Comparison of ENCODE assay signal across 8 cellular contexts in the genomic region with DNA sequence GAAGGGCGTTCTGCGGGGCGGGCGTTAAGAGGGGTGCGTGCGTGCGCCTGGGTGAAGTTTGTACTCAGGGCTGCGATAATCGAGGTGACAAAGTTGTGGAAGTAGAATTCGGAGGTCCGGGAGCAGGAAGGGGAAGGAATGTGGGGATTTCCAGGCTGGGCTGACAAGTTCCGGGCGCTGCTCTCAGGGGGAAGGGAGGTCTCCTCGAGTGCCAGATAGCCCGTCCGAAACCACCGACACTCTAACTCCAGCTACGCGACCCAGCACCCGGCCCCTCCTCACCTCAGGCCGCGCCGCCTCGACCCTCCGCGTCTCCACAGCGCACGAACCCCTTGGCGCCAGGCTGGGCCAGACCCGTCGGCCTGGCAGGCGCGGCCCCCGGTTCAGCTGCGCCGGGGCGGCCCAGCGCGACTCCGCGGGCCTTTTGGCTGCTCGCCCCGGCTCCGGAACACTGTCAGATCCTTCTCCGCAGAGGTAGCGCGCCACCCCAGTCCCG. TPM values are rescaled to one million over a fixed set of nuclear protein-coding genes. Genes with fewer than 3 reads are reported as not detected.
DNase-seq lines count a peak whose midpoint lies in the region.

A gene (minus strand): TSS at position 462 of the 496 bp plus-strand sequence. CDS start 18,685 bp downstream, outside the sequence.

- DNase-seq in NCI-H524 (lab: John Stamatoyannopoulos, UW) (peak; percentile 48 to 72), NCI-H524 treated with DMSO at 0.1 percent for 48 hours (lab: John Stamatoyannopoulos, UW) (no peak), H4 (ENCODE audit: low spot score) (peak; percentile 63), LoVo (ENCODE audit: low spot score) (peak; percentile 54), germinal center (ENCODE audit: low spot score) (peak; percentile 24), occipital lobe (lab: John Stamatoyannopoulos, UW) (no peak), DMS153 (lab: John Stamatoyannopoulos, UW) (no peak)
- peak; percentile 50 for DNase-seq in activated naive CD4-positive, alpha-beta T cell treated with Interleukin-2 at 50 U/mL for 16 hours

RNA-seq across cellular contexts. Expression of the gene that starts here (rescaled TPM):
- 108 and 183 TPM in 2 replicates for total RNA-seq in H4 (2014; rRNA removed; shearing (Covaris generic))
- total RNA-seq in occipital lobe, result 32.0 TPM

Comparison
In these comparisons a context has a peak if more than half of its experiments do, and no peak if none do; other contexts are left out.
1. DNase-seq: peak in NCI-H524 (2 of 2), H4 (single experiment), LoVo (single experiment), activated naive CD4-positive, alpha-beta T cell treated with Interleukin-2 at 50 U/mL for 16 hours (single experiment) and germinal center (single experiment); none in NCI-H524 treated with DMSO at 0.1 percent for 48 hours (single experiment), occipital lobe (single experiment) and DMS153 (single experiment).